8 cellular contexts compared by ENCODE assay signal in the genomic region with DNA sequence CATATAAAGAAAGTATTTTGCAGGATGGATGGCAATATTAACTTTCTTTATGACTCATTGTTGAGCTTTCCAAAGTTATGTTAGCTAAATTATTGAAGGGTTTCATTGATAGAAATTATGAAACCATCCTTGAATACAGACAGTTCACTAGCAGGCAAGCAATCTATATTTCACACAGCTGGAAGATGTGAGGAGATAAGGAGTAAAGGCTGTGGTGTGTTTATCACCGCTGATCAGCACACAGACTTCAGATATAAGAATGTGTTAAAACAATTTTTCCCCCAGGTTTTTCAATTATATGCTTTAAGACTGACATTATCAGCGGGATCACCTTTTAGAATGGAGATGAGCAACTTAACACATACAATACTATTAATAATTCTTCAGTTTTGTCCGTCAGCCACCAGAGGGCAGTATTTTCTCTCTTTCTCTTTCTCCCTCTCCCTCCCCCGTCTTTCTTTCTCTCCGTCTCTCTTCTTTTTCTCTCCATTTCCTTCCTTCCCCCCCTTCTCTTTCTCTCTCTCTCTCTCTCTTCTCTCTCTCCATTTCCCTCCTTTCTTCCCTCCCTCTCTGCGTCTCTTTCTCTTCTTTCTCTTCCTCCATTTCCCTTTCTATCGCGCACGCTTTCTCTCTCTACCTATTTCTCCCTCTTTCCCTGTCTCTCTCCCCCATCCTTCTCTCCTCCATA.
DNase-seq lines count a peak whose midpoint lies in the region; ATAC-seq, FAIRE-seq and TF ChIP-seq lines count a peak whose summit lies in the region.

No MANE protein-coding gene starts in this region.

- H3K4me1 ChIP-seq in mucosa of descending colon (ENCODE audit: low read depth), result no peaks in the 10 kb centered on the region

- DNase-seq in DMS53 (lab: John Stamatoyannopoulos, UW) (peak; percentile 65), H7 (peak; percentile 52), NCI-H1694 (lab: John Stamatoyannopoulos, UW) (peak; percentile 45), epithelial cell of proximal tubule (ENCODE audit: low read depth) (no peak), mucosa of descending colon (peak in 1 of 3 donors; percentile 65), urothelium cell line (ENCODE audit: low spot score) (peak; percentile 50), NCI-H226 (no peak)

- peak; percentile 70 for ATAC-seq in mucosa of descending colon

- H3K27me3 ChIP-seq in H7 (ENCODE audit: control insufficient read depth, insufficient read depth, low read length), result peaks cover 2% of the 10 kb centered on the region; the same call in 1 of the 2 replicates

- no peak for FAIRE-seq in urothelium cell line (lab: Jason Lieb, UNC)

- no peaks in the 10 kb centered on the region for H3K9me3 ChIP-seq in mucosa of descending colon

- peak overlapping the region; percentile 19; the same call in 1 of the 2 replicates for H3K4me3 ChIP-seq in H7 (ENCODE audit: insufficient read depth, low read depth, low read length)
- H3K4me3 ChIP-seq in epithelial cell of proximal tubule (ENCODE audit: low read depth, low read length), result peak overlapping the region; percentile 56
- no peak overlapping the region for H3K4me3 ChIP-seq in mucosa of descending colon

- TF ChIP-seq CTCF in VCaP (conservative IDR thresholded peaks at IDR 0.05) (peak; percentile 75), epithelial cell of proximal tubule (conservative IDR thresholded peaks at IDR 0.05; ENCODE audit: low read depth, low read length) (peak; percentile 69), mucosa of descending colon (IDR thresholded peaks at IDR 0.05) (no peak)

- H3K27ac ChIP-seq in VCaP, result peak overlapping the region; percentile 57; the same call in 1 of the 2 replicates

- H3K36me3 ChIP-seq in H7 (replicated peaks; ENCODE audit: control insufficient read depth, insufficient read depth, low read length), result no peaks in the 10 kb centered on the region
- H3K36me3 ChIP-seq in mucosa of descending colon (ENCODE audit: low read depth), result no peaks in the 10 kb centered on the region

- intact Hi-C loops in mucosa of descending colon (cut with DNase I, micrococcal nuclease), result loop anchor here (10.0 kb wide), 2 partner anchors 291 to 391 kb away; no protein-coding TSS in a partner anchor

Comparison
In these comparisons a context has a peak if more than half of its experiments do, and no peak if none do; other contexts are left out.
1. DNase-seq: peak in DMS53 (single experiment), H7 (single experiment), NCI-H1694 (single experiment) and urothelium cell line (single experiment); none in epithelial cell of proximal tubule (single experiment) and NCI-H226 (single experiment).